21 cellular contexts compared by ENCODE assay signal in the genomic region with DNA sequence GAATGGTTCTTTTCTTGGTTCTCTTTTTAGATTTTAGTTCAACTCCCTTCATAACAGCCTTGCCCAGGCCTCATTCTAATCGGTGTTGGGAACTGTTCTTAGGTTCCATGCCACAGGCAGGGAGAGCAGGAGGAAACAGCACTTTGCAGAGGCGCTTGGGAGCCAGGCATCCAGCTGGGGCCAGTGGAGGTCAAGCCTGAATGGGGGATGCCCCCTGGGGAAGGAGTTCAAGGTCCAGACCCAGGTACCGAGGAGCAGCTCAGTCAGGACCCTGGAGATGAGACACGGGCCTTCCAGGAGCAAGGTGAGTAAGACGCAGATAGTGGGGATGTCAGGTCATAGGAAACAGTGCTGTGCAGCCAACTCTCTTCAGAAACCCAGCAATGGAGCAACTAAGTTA. TPM values are rescaled to one million over a fixed set of nuclear protein-coding genes. Genes with fewer than 3 reads are reported as not detected.
DNase-seq lines count a peak whose midpoint lies in the region; ATAC-seq and TF ChIP-seq lines count a peak whose summit lies in the region.
"Had no signal": no experiment of that assay in that cellular context is flagged by ENCODE, and none has a peak within 500 bp of the region (broad histone marks: within the 10 kb centered on the region; RNA-seq: fewer than 3 reads in every experiment).

No MANE protein-coding gene starts in this region.

- no peaks in the 10 kb centered on the region for H3K27me3 ChIP-seq in BLaER1
- no peaks in the 10 kb centered on the region for H3K27me3 ChIP-seq in CD4-positive, CD25-positive, alpha-beta regulatory T cell (ENCODE audit: control insufficient read depth, insufficient read depth, low read length)
- H3K27me3 ChIP-seq: colonic mucosa, hepatocyte, right lobe of liver, tibial artery had no signal

- peak overlapping the region in 1 of 4 donors; percentile 40 for H3K4me3 Mint-ChIP-seq in CD4-positive, CD25-positive, alpha-beta regulatory T cell
- H3K4me3 Mint-ChIP-seq in activated CD8-positive, alpha-beta T cell treated with anti-CD3 and anti-CD28 coated beads for 36 hours, result no peak overlapping the region

- no peak for TF ChIP-seq CTCF in activated CD8-positive, alpha-beta T cell treated with anti-CD3 and anti-CD28 coated beads for 36 hours (IDR thresholded peaks at IDR 0.05)

- CTCF ChIA-PET in activated CD8-positive, alpha-beta T cell treated with anti-CD3 and anti-CD28 coated beads for 36 hours (lab: Charles Lee), result interaction anchor here (1.0 to 1.4 kb wide), 2 partner anchors 22 to 41 kb away, joined by 3 to 4 read pairs; no protein-coding TSS in a partner anchor

- ATAC-seq in CD4-positive, CD25-positive, alpha-beta regulatory T cell (ENCODE audit: low read depth in 2 of 2), result no peak
- no peak for ATAC-seq in activated CD8-positive, alpha-beta T cell treated with anti-CD3 and anti-CD28 coated beads for 36 hours
- ATAC-seq in GM18502 (IDR thresholded peaks at IDR 0.05; ENCODE audit: poor library complexity, unreplicated experiment), result no peak
- ATAC-seq: lower lobe of right lung, right lobe of liver had no signal

- H3K4me3 ChIP-seq in BLaER1, result no peak overlapping the region
- H3K4me3 ChIP-seq in CD4-positive, CD25-positive, alpha-beta regulatory T cell (ENCODE audit: low read depth, low read length), result no peak overlapping the region
- H3K4me3 ChIP-seq: colonic mucosa, hepatocyte, lower lobe of right lung, right lobe of liver, tibial artery had no signal

- H3K27me3 Mint-ChIP-seq in CD4-positive, CD25-positive, alpha-beta regulatory T cell, result no peaks in the 10 kb centered on the region
- H3K27me3 Mint-ChIP-seq in activated CD8-positive, alpha-beta T cell treated with anti-CD3 and anti-CD28 coated beads for 36 hours, result no peaks in the 10 kb centered on the region

- DNase-seq in CD4-positive, CD25-positive, alpha-beta regulatory T cell, result no peak
- no peak for DNase-seq in activated CD8-positive, alpha-beta T cell treated with anti-CD3 and anti-CD28 coated beads for 36 hours
- DNase-seq in islet precursor cell (peak; percentile 31), NCI-H748 treated with DMSO at 0.1 percent for 48 hours (lab: John Stamatoyannopoulos, UW) (no peak), foreskin melanocyte (no peak)
- DNase-seq: colonic mucosa, foreskin fibroblast, KG1, lower lobe of right lung, NCI-H1092 treated with DMSO at 0.1 percent for 48 hours, NCI-H2081, NCI-H446 treated with DMSO at 0.1 percent for 48 hours, occipital lobe, right lobe of liver had no signal

- H3K4me1 Mint-ChIP-seq in CD4-positive, CD25-positive, alpha-beta regulatory T cell, result peaks cover 24 to 81% (median 65%) of the 10 kb centered on the region in 4 donors
- H3K4me1 Mint-ChIP-seq in activated CD8-positive, alpha-beta T cell treated with anti-CD3 and anti-CD28 coated beads for 36 hours (ENCODE audit: low read depth), result peaks cover 82% of the 10 kb centered on the region

- intact Hi-C loops in activated CD8-positive, alpha-beta T cell treated with anti-CD3 and anti-CD28 coated beads for 36 hours (cut with micrococcal nuclease), result no loop called here

- peaks cover 44% of the 10 kb centered on the region for H4K20me1 ChIP-seq in BLaER1

- peaks cover 16% of the 10 kb centered on the region for H3K4me1 ChIP-seq in BLaER1
- peaks cover 47% of the 10 kb centered on the region for H3K4me1 ChIP-seq in CD4-positive, CD25-positive, alpha-beta regulatory T cell (ENCODE audit: control insufficient read depth, insufficient read depth, low read length, poor library complexity, severe bottlenecking)

- H3K36me3 Mint-ChIP-seq in CD4-positive, CD25-positive, alpha-beta regulatory T cell, result peaks cover 57% of the 10 kb centered on the region
- H3K36me3 Mint-ChIP-seq in activated CD8-positive, alpha-beta T cell treated with anti-CD3 and anti-CD28 coated beads for 36 hours (ENCODE audit: low read depth), result peaks cover 91% of the 10 kb centered on the region

- H3K9me3 ChIP-seq in BLaER1, result no peaks in the 10 kb centered on the region
- H3K9me3 ChIP-seq in CD4-positive, CD25-positive, alpha-beta regulatory T cell (ENCODE audit: control insufficient read depth in 2 of 2, low read length in 2 of 2), result no peaks in the 10 kb centered on the region
- H3K9me3 ChIP-seq: colonic mucosa, lower lobe of right lung, right lobe of liver, tibial artery had no signal

- H3K27ac ChIP-seq in BLaER1, result no peak overlapping the region
- H3K27ac ChIP-seq in CD4-positive, CD25-positive, alpha-beta regulatory T cell (ENCODE audit: insufficient read depth, low read length, poor library complexity, severe bottlenecking), result no peak overlapping the region
- H3K27ac ChIP-seq: colonic mucosa, hepatocyte, lower lobe of right lung, right lobe of liver, tibial artery had no signal

- 0 out of 2 replicates have a peak overlapping the region, but pooled peaks have one; percentile 16 for H3K9ac ChIP-seq in BLaER1

- POLR2A ChIA-PET in activated CD8-positive, alpha-beta T cell treated with anti-CD3 and anti-CD28 coated beads for 36 hours (lab: Charles Lee), result interaction anchor here (1.3 to 1.8 kb wide), 2 partner anchors 10 to 121 kb away, joined by 4 to 9 read pairs; a partner anchor contains a TSS

- peak overlapping the region in 2 of 3 donors; percentile 20 to 81 for H3K27ac Mint-ChIP-seq in CD4-positive, CD25-positive, alpha-beta regulatory T cell
- H3K27ac Mint-ChIP-seq in activated CD8-positive, alpha-beta T cell treated with anti-CD3 and anti-CD28 coated beads for 36 hours, result peak overlapping the region; percentile 100

- no peaks in the 10 kb centered on the region for H3K9me3 Mint-ChIP-seq in CD4-positive, CD25-positive, alpha-beta regulatory T cell
- H3K9me3 Mint-ChIP-seq in activated CD8-positive, alpha-beta T cell treated with anti-CD3 and anti-CD28 coated beads for 36 hours, result no peaks in the 10 kb centered on the region

- no peak overlapping the region for H3K4me2 ChIP-seq in BLaER1
- H3K4me2 ChIP-seq: hepatocyte had no signal

- H3K36me3 ChIP-seq in BLaER1, result peaks cover 80% of the 10 kb centered on the region
- H3K36me3 ChIP-seq in CD4-positive, CD25-positive, alpha-beta regulatory T cell (ENCODE audit: control insufficient read depth, insufficient read depth, low read length), result peaks cover 58% of the 10 kb centered on the region

RNA-seq across cellular contexts. Expression of a gene that starts 4.5 kb away (rescaled TPM):
- 47.3 TPM for total RNA-seq in CD4-positive, CD25-positive, alpha-beta regulatory T cell
- 10 to 100 TPM in 3 of 4 donors, 1 to 10 TPM in 1; 9.9 to 20.4 (median 14.0) TPM for polyA plus RNA-seq in CD4-positive, CD25-positive, alpha-beta regulatory T cell
- total RNA-seq in activated CD8-positive, alpha-beta T cell treated with anti-CD3 and anti-CD28 coated beads for 36 hours, result 10 to 100 TPM; 31.8 to 35.8 TPM

RNA-seq across cellular contexts. Expression of a gene that starts 23.2 kb away (rescaled TPM):
- 1.1 TPM for total RNA-seq in CD4-positive, CD25-positive, alpha-beta regulatory T cell
- 1 to 10 TPM in 2 of 4 donors, under 1 TPM in 2; 0.67 to 2.3 (median 1.00) TPM for polyA plus RNA-seq in CD4-positive, CD25-positive, alpha-beta regulatory T cell
- total RNA-seq in activated CD8-positive, alpha-beta T cell treated with anti-CD3 and anti-CD28 coated beads for 36 hours, result 1 to 10 TPM in 1 of 2 experiments, under 1 TPM in 1; 0.92 to 2.2 TPM
- total RNA-seq: endothelial cell of umbilical vein, G401, occipital lobe had no signal

RNA-seq across cellular contexts. Expression of a gene that starts 58.5 kb away (rescaled TPM):
- total RNA-seq in CD4-positive, CD25-positive, alpha-beta regulatory T cell, result not detected
- polyA plus RNA-seq in CD4-positive, CD25-positive, alpha-beta regulatory T cell, result under 1 TPM; 0.24 to 0.92 (median 0.74) TPM
- total RNA-seq in activated CD8-positive, alpha-beta T cell treated with anti-CD3 and anti-CD28 coated beads for 36 hours, result not detected
- total RNA-seq: endothelial cell of umbilical vein, G401, H4 had no signal
- polyA plus RNA-seq: endothelial cell of umbilical vein had no signal
